Comparison of ENCODE assay signal across 8 cellular contexts in genomic region chr5:110738812-110739651, GRCh38. TPM values are rescaled to one million over a fixed set of nuclear protein-coding genes. Genes with fewer than 3 reads are reported as not detected.
A peak's percentile ranks its signal among the peaks of the same experiment; 100 is the strongest.
DNase-seq lines count a peak whose midpoint lies in the region; ATAC-seq and TF ChIP-seq lines count a peak whose summit lies in the region.

SLC25A46 (plus strand) TSS chr5:110739007; CDS start chr5:110739120, 113 bp downstream.

- peak; percentile 84 for DNase-seq in NCI-H774 (lab: John Stamatoyannopoulos, UW)
- peak; percentile 91 for DNase-seq in activated CD4-positive, alpha-beta memory T cell treated with anti-CD3 and anti-CD28 coated beads, Interleukin-2, amount 10 ng/mL, durations not matched to agents 7 days and 5 days
- DNase-seq in ecto neural progenitor cell (ENCODE audit: low spot score) = peak; percentile 91
- peak; percentile 87 to 97 for DNase-seq in lower leg skin (ENCODE audit: low spot score in 2 of 2)
- DNase-seq in stimulated activated CD4-positive, alpha-beta T cell treated with anti-CD3 and anti-CD28 coated beads, TNF-alpha, amount 100 ng/mL, for 1 hour (ENCODE audit: low read depth in 3 of 3, low spot score in 1 of 3) = peak; percentile 56 to 70 (median 65)

- peaks cover 10% of the 10 kb centered on the region for H3K27me3 Mint-ChIP-seq in activated CD4-positive, alpha-beta memory T cell treated with anti-CD3 and anti-CD28 coated beads, Interleukin-2, amount 10 ng/mL, durations not matched to agents 7 days and 5 days

- peaks cover 13% of the 10 kb centered on the region for H3K36me3 Mint-ChIP-seq in activated CD4-positive, alpha-beta memory T cell treated with anti-CD3 and anti-CD28 coated beads, Interleukin-2, amount 10 ng/mL, durations not matched to agents 7 days and 5 days (ENCODE audit: low read depth)

- TF ChIP-seq POLR2A in lower leg skin (IDR thresholded peaks at IDR 0.05) = no peak

- intact Hi-C loops in lower leg skin (cut with DNase I; ENCODE audit: low total_unique reads) = no loop called here

- no peak for TF ChIP-seq CTCF in C4-2B (conservative IDR thresholded peaks at IDR 0.05)
- TF ChIP-seq CTCF in lower leg skin (IDR thresholded peaks at IDR 0.05) = no peak

- H3K4me3 Mint-ChIP-seq in activated CD4-positive, alpha-beta memory T cell treated with anti-CD3 and anti-CD28 coated beads, Interleukin-2, amount 10 ng/mL, durations not matched to agents 7 days and 5 days = peak within 1 kb of the TSS; percentile 95

- peaks cover 37% of the 10 kb centered on the region for H3K4me1 Mint-ChIP-seq in activated CD4-positive, alpha-beta memory T cell treated with anti-CD3 and anti-CD28 coated beads, Interleukin-2, amount 10 ng/mL, durations not matched to agents 7 days and 5 days

- peak within 1 kb of the TSS; percentile 76 for H3K27ac ChIP-seq in C4-2B

- H3K27ac Mint-ChIP-seq in activated CD4-positive, alpha-beta memory T cell treated with anti-CD3 and anti-CD28 coated beads, Interleukin-2, amount 10 ng/mL, durations not matched to agents 7 days and 5 days = peak within 1 kb of the TSS; percentile 81

- 0% methylated on average over 24 to 41 of the region's 62 CpGs for WGBS in lower leg skin, 2 donors

- peak within 1 kb of the TSS; percentile 95 for H3K4me3 ChIP-seq in lower leg skin (ENCODE audit: low read depth, poor library complexity, severe bottlenecking)

- POLR2A ChIA-PET in activated CD4-positive, alpha-beta memory T cell treated with anti-CD3 and anti-CD28 coated beads, Interleukin-2, amount 10 ng/mL, durations not matched to agents 7 days and 5 days (lab: Charles Lee) = interaction anchor here (0.8 to 5.8 kb wide), 8 partner anchors 10 to 1422 kb away, joined by 3 to 60 read pairs (median 6); partner anchors contain the start of genes CAMK4 and TMEM232

- no peaks in the 10 kb centered on the region for H3K9me3 Mint-ChIP-seq in activated CD4-positive, alpha-beta memory T cell treated with anti-CD3 and anti-CD28 coated beads, Interleukin-2, amount 10 ng/mL, durations not matched to agents 7 days and 5 days

- ATAC-seq in GM19372 (IDR thresholded peaks at IDR 0.05; ENCODE audit: low read depth, unreplicated experiment) (peak; percentile 96), HG03558 (IDR thresholded peaks at IDR 0.05; ENCODE audit: extremely low read depth, unreplicated experiment) (peak; percentile 94)

- CTCF ChIA-PET in activated CD4-positive, alpha-beta memory T cell treated with anti-CD3 and anti-CD28 coated beads, Interleukin-2, amount 10 ng/mL, durations not matched to agents 7 days and 5 days (lab: Charles Lee) = interaction anchor here (0.8 to 2.5 kb wide), 4 partner anchors 9 to 540 kb away, joined by 3 to 8 read pairs (median 6); partner anchors contain the start of gene TMEM232

RNA-seq across cellular contexts. Expression of gene SLC25A46, which starts in this region (rescaled TPM):
- 10 to 100 TPM; 43.2 to 45.0 TPM for total RNA-seq in activated CD4-positive, alpha-beta memory T cell treated with anti-CD3 and anti-CD28 coated beads, Interleukin-2, amount 10 ng/mL, durations not matched to agents 7 days and 5 days
- 10 to 100 TPM; 36.6 to 44.7 (median 43.4) TPM for total RNA-seq in lower leg skin

Comparison
In these comparisons a context has a peak if more than half of its experiments do, and no peak if none do; other contexts are left out.
1. Peak in every context shown above with its lines: DNase-seq, ATAC-seq, H3K4me3 ChIP-seq and H3K27ac ChIP-seq.